In the genomic region with DNA sequence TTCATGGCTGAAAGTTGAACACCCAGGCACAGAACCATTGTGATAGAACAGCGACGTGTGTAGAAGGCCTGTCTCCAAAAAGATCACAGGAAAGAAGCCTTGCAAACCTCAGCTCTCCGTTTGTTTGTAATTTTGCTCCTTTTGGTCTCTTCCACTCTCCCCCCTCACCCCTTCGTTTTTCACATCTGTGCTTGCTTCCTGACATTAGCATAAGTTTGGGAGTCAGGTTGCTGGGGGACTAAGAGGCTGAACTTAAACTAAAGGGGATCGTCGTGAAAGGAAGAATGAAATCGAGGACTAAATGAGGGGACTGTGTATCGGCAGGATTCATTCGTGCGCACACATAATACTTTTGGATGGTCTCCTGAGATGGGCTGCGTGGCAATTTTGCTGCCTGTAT, we compare ENCODE assay signal across 17 cellular contexts.
"Had no signal": no experiment of that assay in that cellular context is flagged by ENCODE, and none has a peak within 500 bp of the region (broad histone marks: within the 10 kb centered on the region; RNA-seq: fewer than 3 reads in every experiment).

No MANE protein-coding gene starts in this region.

- H3K4me2 ChIP-seq: hepatocyte had no signal

- FAIRE-seq: endothelial cell of umbilical vein had no signal

- H3K27me3 ChIP-seq: cardiac muscle cell, esophagus muscularis mucosa, hepatocyte, neutrophil, stomach had no signal

- H3K4me1 ChIP-seq: esophagus muscularis mucosa, parathyroid adenoma, stomach had no signal

- ATAC-seq: left ventricle myocardium superior; mucosa of descending colon; sciatic nerve; stimulated activated effector memory CD8-positive, alpha-beta T cell treated with anti-CD3 and anti-CD28 coated beads, Interleukin-12 subunit alpha, Interleukin-12 subunit beta, amount 100 ng/mL, for 72 hours had no signal

- H3K9me3 ChIP-seq: esophagus muscularis mucosa, mucosa of descending colon, neutrophil, stomach had no signal

- H3K79me2 ChIP-seq: hepatocyte, parathyroid adenoma had no signal

- H3K4me3 ChIP-seq: cardiac muscle cell, esophagus muscularis mucosa, hepatocyte, mucosa of descending colon, stomach had no signal

- H3K27ac ChIP-seq: cardiac muscle cell, esophagus muscularis mucosa, hepatocyte, neutrophil, parathyroid adenoma, stomach had no signal

- H2AFZ ChIP-seq: hepatocyte, parathyroid adenoma had no signal

- DNase-seq: activated CD4-positive, alpha-beta T cell treated with anti-CD3 and anti-CD28 coated beads, Interleukin-2, amount 50 U/mL, for 4 hours; activated CD4-positive, CD25-positive, alpha-beta regulatory T cell treated with anti-CD3 and anti-CD28 coated beads, Interleukin-2, amount 50 U/mL, for 72 hours; activated gamma-delta T cell; effector CD8-positive, alpha-beta T cell; left ventricle myocardium superior; mucosa of descending colon; naive B cell; stimulated activated CD4-positive, alpha-beta T cell treated with anti-CD3 and anti-CD28 coated beads, Interleukin-4, amount 100 ng/mL, for 24 hours; stomach had no signal

- H3K36me3 ChIP-seq: cardiac muscle cell, esophagus muscularis mucosa, neutrophil, stomach had no signal

- H3K9ac ChIP-seq: parathyroid adenoma had no signal
